In the genomic region with DNA sequence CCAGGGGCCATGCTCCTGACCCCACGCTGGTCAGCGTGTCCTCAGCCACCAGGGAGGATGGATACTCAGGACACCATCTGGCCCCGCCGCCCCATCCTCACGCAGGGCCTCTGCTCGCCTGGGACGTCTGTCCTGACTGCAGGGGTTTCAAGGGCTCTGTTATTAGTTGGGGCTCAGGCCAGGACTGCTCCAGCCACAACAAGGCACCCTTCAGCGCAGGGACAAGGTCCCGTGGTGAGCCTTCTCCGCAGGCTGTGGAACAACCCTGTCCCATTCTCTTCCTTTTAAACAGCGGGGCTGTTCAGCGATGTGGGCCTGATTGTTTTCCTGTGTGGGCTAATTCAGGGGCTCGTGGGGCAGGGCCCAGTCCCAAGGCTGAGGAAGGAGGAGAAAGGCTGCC, we compare ENCODE assay signal across 11 cellular contexts.
A peak's percentile ranks its signal among the peaks of the same experiment; 100 is the strongest.
DNase-seq lines count a peak whose midpoint lies in the region; ATAC-seq and TF ChIP-seq lines count a peak whose summit lies in the region.
"Had no signal": no experiment of that assay in that cellular context is flagged by ENCODE, and none has a peak within 500 bp of the region (broad histone marks: within the 10 kb centered on the region; RNA-seq: fewer than 3 reads in every experiment).

No MANE protein-coding gene starts in this region.

- H3K4me1 ChIP-seq in HUES64 (ENCODE audit: insufficient read depth, low read length) = peaks cover 32% of the 10 kb centered on the region
- H3K4me1 ChIP-seq in naive thymus-derived CD4-positive, alpha-beta T cell (ENCODE audit: control insufficient read depth in 2 of 2, insufficient read depth in 2 of 2, low read length in 2 of 2) = peaks cover 73 to 74% of the 10 kb centered on the region in 2 donors
- H3K4me1 ChIP-seq in Caco-2 = 0 out of 2 replicates have a peak, but pooled peaks cover 9% of the 10 kb centered on the region

- intact Hi-C loops in naive thymus-derived CD4-positive, alpha-beta T cell (cut with micrococcal nuclease) = loop anchor here in 1 of 2 donors (2.0 kb wide), 1 partner anchor 20 kb away; no protein-coding TSS in a partner anchor
- intact Hi-C loops in Caco-2 (cut with micrococcal nuclease; ENCODE audit: unreplicated experiment) = no loop called here

- WGBS in HUES64 = 78% methylated on average over 13 of the region's 13 CpGs

- no peak for DNase-seq in effector memory CD8-positive, alpha-beta T cell
- no peak for DNase-seq in naive thymus-derived CD4-positive, alpha-beta T cell
- DNase-seq in brain microvascular endothelial cell (no peak), NCI-H748 (lab: John Stamatoyannopoulos, UW; ENCODE audit: unreplicated experiment) (no peak), Caco-2 (no peak)
- DNase-seq: kidney; stimulated activated CD4-positive, alpha-beta T cell treated with anti-CD3 and anti-CD28 coated beads, Interleukin-4, amount 100 ng/mL, for 1 hour had no signal

- peak overlapping the region; percentile 60 to 66 for H3K4me3 Mint-ChIP-seq in effector memory CD8-positive, alpha-beta T cell
- H3K4me3 Mint-ChIP-seq in naive thymus-derived CD4-positive, alpha-beta T cell = peak overlapping the region in 6 of 10 donors; percentile 6 to 80 (median 70)
- H3K4me3 Mint-ChIP-seq in Caco-2 (ENCODE audit: unreplicated experiment) = no peak overlapping the region

- H3K9me3 ChIP-seq in HUES64 (ENCODE audit: insufficient read depth, low read depth, low read length) (no peaks in the 10 kb centered on the region), Caco-2 (no peaks in the 10 kb centered on the region)
- no peaks in the 10 kb centered on the region for H3K9me3 ChIP-seq in naive thymus-derived CD4-positive, alpha-beta T cell (ENCODE audit: control insufficient read depth in 2 of 3, low read length in 3 of 3)

- H3K27me3 Mint-ChIP-seq in effector memory CD8-positive, alpha-beta T cell = no peaks in the 10 kb centered on the region
- no peaks in the 10 kb centered on the region for H3K27me3 Mint-ChIP-seq in naive thymus-derived CD4-positive, alpha-beta T cell
- H3K27me3 Mint-ChIP-seq in Caco-2 (ENCODE audit: insufficient read depth, unreplicated experiment) = no peaks in the 10 kb centered on the region

- BruUV-seq in Caco-2 (replicated peaks; lab: Mats Ljungman, UMichigan) = no TSS peak

- peak overlapping the region; percentile 85 to 93 for H3K27ac Mint-ChIP-seq in effector memory CD8-positive, alpha-beta T cell
- peak overlapping the region; percentile 13 to 95 (median 82) for H3K27ac Mint-ChIP-seq in naive thymus-derived CD4-positive, alpha-beta T cell
- no peak overlapping the region for H3K27ac Mint-ChIP-seq in Caco-2 (ENCODE audit: unreplicated experiment)

- CTCF ChIA-PET in naive thymus-derived CD4-positive, alpha-beta T cell (lab: Charles Lee) = interaction anchor here (1.1 to 2.0 kb wide), 2 partner anchors 20 to 113 kb away, joined by 5 read pairs; no protein-coding TSS in a partner anchor
- CTCF ChIA-PET in Caco-2 (lab: Charles Lee) = no interaction called here

- TF ChIP-seq CTCF in C4-2B (conservative IDR thresholded peaks at IDR 0.05) (no peak), brain microvascular endothelial cell (IDR thresholded peaks at IDR 0.05; ENCODE audit: low read depth, low read length, missing control alignments) (no peak), Caco-2 (IDR thresholded peaks at IDR 0.05; ENCODE audit: insufficient read depth in 1 of 2, low read depth in 1 of 2, low read length in 1 of 2, severe bottlenecking in 1 of 2, unreplicated experiment in 1 of 2) (no peak)

- ATAC-seq in effector memory CD8-positive, alpha-beta T cell (replicated peaks) = no peak
- ATAC-seq in naive thymus-derived CD4-positive, alpha-beta T cell = no peak
- ATAC-seq in HG02610 (IDR thresholded peaks at IDR 0.05; ENCODE audit: unreplicated experiment) = no peak

- no peaks in the 10 kb centered on the region for H3K9me3 Mint-ChIP-seq in effector memory CD8-positive, alpha-beta T cell
- no peaks in the 10 kb centered on the region for H3K9me3 Mint-ChIP-seq in naive thymus-derived CD4-positive, alpha-beta T cell
- H3K9me3 Mint-ChIP-seq in Caco-2 (ENCODE audit: unreplicated experiment) = no peaks in the 10 kb centered on the region

- H3K4me3 ChIP-seq in HUES64 (ENCODE audit: low read length) = no peak overlapping the region
- no peak overlapping the region for H3K4me3 ChIP-seq in naive thymus-derived CD4-positive, alpha-beta T cell (ENCODE audit: low read length)
- H3K4me3 ChIP-seq in brain microvascular endothelial cell (ENCODE audit: low read depth, low read length) = no peak overlapping the region
- no peak overlapping the region for H3K4me3 ChIP-seq in Caco-2 (ENCODE audit: low read depth, low read length)

- H3K27me3 ChIP-seq in HUES64 (ENCODE audit: insufficient read depth, low read length) = no peaks in the 10 kb centered on the region
- no peaks in the 10 kb centered on the region for H3K27me3 ChIP-seq in naive thymus-derived CD4-positive, alpha-beta T cell (ENCODE audit: control insufficient read depth in 2 of 2, insufficient read depth in 2 of 2, low read length in 2 of 2)
- H3K27me3 ChIP-seq in brain microvascular endothelial cell (replicated peaks) = no peaks in the 10 kb centered on the region
- H3K27me3 ChIP-seq in Caco-2 (replicated peaks; ENCODE audit: control insufficient read depth, insufficient read depth, low read length) = no peaks in the 10 kb centered on the region

- H3K36me3 ChIP-seq in HUES64 (ENCODE audit: insufficient read depth, low read length) (no peaks in the 10 kb centered on the region), brain microvascular endothelial cell (replicated peaks) (no peaks in the 10 kb centered on the region), Caco-2 (ENCODE audit: control insufficient read depth, insufficient read depth, low read length) (no peaks in the 10 kb centered on the region)
- peaks cover 0 to 34% (median 3%) of the 10 kb centered on the region in 3 experiments for H3K36me3 ChIP-seq in naive thymus-derived CD4-positive, alpha-beta T cell (ENCODE audit: control insufficient read depth in 2 of 3, insufficient read depth in 3 of 3, low read length in 3 of 3)

- H3K36me3 Mint-ChIP-seq in effector memory CD8-positive, alpha-beta T cell (ENCODE audit: insufficient read depth) = peaks cover 29% of the 10 kb centered on the region
- H3K36me3 Mint-ChIP-seq in naive thymus-derived CD4-positive, alpha-beta T cell = peaks cover 0 to 19% (median 17%) of the 10 kb centered on the region in 5 donors
- H3K36me3 Mint-ChIP-seq in Caco-2 (ENCODE audit: insufficient read depth, unreplicated experiment) = no peaks in the 10 kb centered on the region

- POLR2A ChIA-PET in naive thymus-derived CD4-positive, alpha-beta T cell (lab: Charles Lee) = interaction anchor here (0.6 to 0.8 kb wide), 2 partner anchors 35 to 112 kb away, joined by 3 read pairs; no protein-coding TSS in a partner anchor
- POLR2A ChIA-PET in Caco-2 (lab: Charles Lee) = no interaction called here

- H3K9ac ChIP-seq in HUES64 (ENCODE audit: low read depth, low read length) = peak overlapping the region; percentile 53; the same call in 1 of the 2 replicates

- in situ Hi-C loops in brain microvascular endothelial cell (cut with HindIII; ENCODE audit: low pct_ligation_motif_present, low sequenced_read_pairs) = no loop called here

- peaks cover 75 to 78% of the 10 kb centered on the region in 2 donors for H3K4me1 Mint-ChIP-seq in effector memory CD8-positive, alpha-beta T cell (ENCODE audit: low read depth in 2 of 2)
- H3K4me1 Mint-ChIP-seq in naive thymus-derived CD4-positive, alpha-beta T cell = peaks cover 74 to 98% (median 92%) of the 10 kb centered on the region in 7 donors
- peaks cover 6% of the 10 kb centered on the region for H3K4me1 Mint-ChIP-seq in Caco-2 (ENCODE audit: low read depth, unreplicated experiment)

- H3K27ac ChIP-seq in C4-2B (peak overlapping the region; percentile 42), HUES64 (ENCODE audit: low read depth, low read length) (peak overlapping the region; percentile 95), brain microvascular endothelial cell (no peak overlapping the region)
- peak overlapping the region; percentile 62 for H3K27ac ChIP-seq in naive thymus-derived CD4-positive, alpha-beta T cell (ENCODE audit: low read depth, low read length)
- H3K27ac ChIP-seq: HL-60 had no signal
